In genomic region chr15:80285379-80285778, GRCh38 we compare ENCODE assay signal across 8 cellular contexts. TPM values are rescaled to one million over a fixed set of nuclear protein-coding genes. Genes with fewer than 3 reads are reported as not detected.
"Had no signal": no experiment of that assay in that cellular context is flagged by ENCODE, and none has a peak within 500 bp of the region (broad histone marks: within the 10 kb centered on the region; RNA-seq: fewer than 3 reads in every experiment).

No MANE protein-coding gene starts in this region.

- H3K36me3 Mint-ChIP-seq: IgD-negative memory B cell had no signal

- H3K4me3 Mint-ChIP-seq: IgD-negative memory B cell had no signal

- H3K27ac Mint-ChIP-seq: IgD-negative memory B cell had no signal

- H3K4me3 ChIP-seq: K562 had no signal

- H3K9me3 Mint-ChIP-seq: IgD-negative memory B cell had no signal

- H3K27ac ChIP-seq: HL-60 had no signal

- DNase-seq: IMR-90, KBM-7 had no signal

- ATAC-seq: HepG2, K562 had no signal

RNA-seq across cellular contexts. Expression of gene CTXND1, which starts 33.4 kb away (rescaled TPM):
- total RNA-seq: HT-29, HT1080, IMR-90, K562 had no signal
